7 cellular contexts compared by ENCODE assay signal in genomic region chr6:43517503-43518357, GRCh38. TPM values are rescaled to one million over a fixed set of nuclear protein-coding genes. Genes with fewer than 3 reads are reported as not detected.
DNase-seq lines count a peak whose midpoint lies in the region; ATAC-seq and TF ChIP-seq lines count a peak whose summit lies in the region.

No MANE protein-coding gene starts in this region.

- no peaks in the 10 kb centered on the region for H3K9me3 ChIP-seq in HAP-1
- no peaks in the 10 kb centered on the region for H3K9me3 ChIP-seq in OCI-LY7 (ENCODE audit: low read length)
- no peaks in the 10 kb centered on the region for H3K9me3 ChIP-seq in esophagus muscularis mucosa
- no peaks in the 10 kb centered on the region for H3K9me3 ChIP-seq in skeletal muscle satellite cell (replicated peaks; ENCODE audit: low read length)

- TF ChIP-seq CTCF in OCI-LY7 (conservative IDR thresholded peaks at IDR 0.05; ENCODE audit: low read length) (no peak), esophagus muscularis mucosa (IDR thresholded peaks at IDR 0.05) (no peak)

- WGBS in esophagus muscularis mucosa: 4% methylated on average over 10 of the region's 10 CpGs

- intact Hi-C loops in OCI-LY7 (cut with micrococcal nuclease; ENCODE audit: unreplicated experiment): loop anchor here (10.0 kb wide), 1 partner anchor 557 kb away; no protein-coding TSS in a partner anchor
- intact Hi-C loops in esophagus muscularis mucosa (cut with DNase I): loop anchor here (10.0 kb wide), 1 partner anchor 343 kb away; the partner anchor contains the start of gene SRF

- BruUV-seq in OCI-LY7 (replicated peaks; lab: Mats Ljungman, UMichigan): no TSS peak

- POLR2A ChIA-PET in OCI-LY7 (lab: Charles Lee): interaction anchor here (0.5 to 2.0 kb wide), 9 partner anchors 11 to 602 kb away, joined by 3 to 6 read pairs (median 3); partner anchors contain the start of genes ABCC10 and GTPBP2

- H3K4me2 ChIP-seq in OCI-LY7 (ENCODE audit: low read length) (peak overlapping the region; percentile 96), skeletal muscle satellite cell (ENCODE audit: low read length) (peak overlapping the region; percentile 86)

- CTCF ChIA-PET in OCI-LY7 (lab: Charles Lee; ENCODE audit: unreplicated experiment): interaction anchor here (1.0 kb wide), 1 partner anchor 11 kb away, joined by 3 read pairs; no protein-coding TSS in a partner anchor

- peak overlapping the region; percentile 96 for H3K9ac ChIP-seq in skeletal muscle satellite cell (ENCODE audit: low read depth, low read length)

- H3K27me3 ChIP-seq in HAP-1 (ENCODE audit: low read depth): no peaks in the 10 kb centered on the region
- H3K27me3 ChIP-seq in esophagus muscularis mucosa: no peaks in the 10 kb centered on the region
- no peaks in the 10 kb centered on the region for H3K27me3 ChIP-seq in skeletal muscle satellite cell (ENCODE audit: control insufficient read depth, insufficient read depth, low read length)

- ATAC-seq in GM18502 (IDR thresholded peaks at IDR 0.05; ENCODE audit: poor library complexity, unreplicated experiment): no peak
- no peak for ATAC-seq in HG03469 (IDR thresholded peaks at IDR 0.05; ENCODE audit: unreplicated experiment)

- H3K4me1 ChIP-seq in HAP-1: peaks cover 6% of the 10 kb centered on the region
- H3K4me1 ChIP-seq in OCI-LY7 (ENCODE audit: insufficient read depth, low read length, poor library complexity, severe bottlenecking): peaks cover 20% of the 10 kb centered on the region
- peaks cover 41 to 50% (median 47%) of the 10 kb centered on the region in 4 donors for H3K4me1 ChIP-seq in esophagus muscularis mucosa
- H3K4me1 ChIP-seq in skeletal muscle satellite cell (ENCODE audit: control insufficient read depth, insufficient read depth, low read length): peaks cover 19% of the 10 kb centered on the region

- in situ Hi-C loops in HAP-1 (cut with MboI; ENCODE audit: low sequenced_read_pairs): no loop called here

- H4K20me1 ChIP-seq in OCI-LY7 (ENCODE audit: insufficient read depth, low read length): peaks cover 9% of the 10 kb centered on the region; the same call in 1 of the 2 replicates

- H3K27ac ChIP-seq in OCI-LY7 (ENCODE audit: low read depth, low read length, poor library complexity, severe bottlenecking) (peak overlapping the region; percentile 52), esophagus muscularis mucosa (replicated peaks in 1 of 4) (peak overlapping the region; percentile 85 to 89 (median 88))

- peaks cover 42% of the 10 kb centered on the region for H3K79me2 ChIP-seq in OCI-LY7 (ENCODE audit: insufficient read depth, low read depth, low read length)

- no peak for TF ChIP-seq POLR2A in esophagus muscularis mucosa (IDR thresholded peaks at IDR 0.05; ENCODE audit: low read depth)

- no peak for DNase-seq in HAP-1 (ENCODE audit: low spot score in 2 of 2)
- peak; percentile 48 for DNase-seq in OCI-LY7 (ENCODE audit: low spot score)
- DNase-seq in esophagus muscularis mucosa (ENCODE audit: extremely low spot score): no peak
- DNase-seq in NCI-H187 treated with DMSO at 0.1 percent for 48 hours (lab: John Stamatoyannopoulos, UW): no peak

- H2AFZ ChIP-seq in OCI-LY7 (ENCODE audit: low read length): peak overlapping the region; percentile 78; the same call in 1 of the 2 replicates

- TF ChIP-seq EP300 in esophagus muscularis mucosa (IDR thresholded peaks at IDR 0.05): no peak

- no peaks in the 10 kb centered on the region for H3K9me2 ChIP-seq in OCI-LY7 (ENCODE audit: insufficient read depth, low read length)

- H3K36me3 ChIP-seq in HAP-1 (replicated peaks) (peaks cover 70% of the 10 kb centered on the region), OCI-LY7 (ENCODE audit: insufficient read depth, low read length) (peaks cover 67% of the 10 kb centered on the region), esophagus muscularis mucosa (peaks cover 53 to 69% (median 64%) of the 10 kb centered on the region in 4 donors), skeletal muscle satellite cell (ENCODE audit: insufficient read depth, low read length) (peaks cover 62% of the 10 kb centered on the region)

- H3K4me3 ChIP-seq in HAP-1: peak overlapping the region; percentile 98
- H3K4me3 ChIP-seq in OCI-LY7 (ENCODE audit: low read depth, low read length, poor library complexity, severe bottlenecking): peak overlapping the region; percentile 95
- peak overlapping the region; percentile 77 to 92 (median 86) for H3K4me3 ChIP-seq in esophagus muscularis mucosa
- peak overlapping the region; percentile 86 for H3K4me3 ChIP-seq in skeletal muscle satellite cell (ENCODE audit: low read length)

RNA-seq across cellular contexts. Expression of gene POLR1C, which starts 0.8 kb away (rescaled TPM):
- 40.7 and 46.0 TPM in 2 replicates for total RNA-seq in OCI-LY7 (2014; rRNA removed; shearing (Covaris generic))
- total RNA-seq in OCI-LY7 (2022) (36.9 and 41.2 TPM in 2 replicates), esophagus muscularis mucosa (10 to 100 TPM in 3 of 4 donors, 1 to 10 TPM in 1; 9.1 to 30.3 (median 17.6) TPM)
- total RNA-seq in skeletal muscle satellite cell (2012; rRNA removed): 42.8 and 45.1 TPM in 2 replicates

RNA-seq across cellular contexts. Expression of gene YIPF3, which starts 1.0 kb away (rescaled TPM):
- total RNA-seq in OCI-LY7 (2014; rRNA removed; shearing (Covaris generic)): 31.8 and 38.2 TPM in 2 replicates
- 41.9 and 45.5 TPM in 2 replicates for total RNA-seq in OCI-LY7 (2022)
- total RNA-seq in esophagus muscularis mucosa: 10 to 100 TPM; 73.6 to 96.9 (median 84.9) TPM
- 55.5 and 67.2 TPM in 2 replicates for total RNA-seq in skeletal muscle satellite cell (2012; rRNA removed)

RNA-seq across cellular contexts. Expression of gene LRRC73, which starts 7.6 kb away (rescaled TPM):
- 0.19 TPM in 1 of 2 replicates, not detected in the other for total RNA-seq in OCI-LY7 (2014; rRNA removed; shearing (Covaris generic))
- total RNA-seq in OCI-LY7 (2022) (0.25 and 0.52 TPM in 2 replicates), esophagus muscularis mucosa (1 to 10 TPM in 1 of 4 donors, under 1 TPM in 2, not detected in 1; 0.50 to 1.4 (median 0.75) TPM)
- total RNA-seq in skeletal muscle satellite cell (2012; rRNA removed): under 0.01 and 1.1 TPM in 2 replicates

RNA-seq across cellular contexts. Expression of gene TJAP1, which starts 40.4 kb away (rescaled TPM):
- 16.7 and 22.0 TPM in 2 replicates for total RNA-seq in OCI-LY7 (2014; rRNA removed; shearing (Covaris generic))
- total RNA-seq in OCI-LY7 (2022) (32.3 and 34.4 TPM in 2 replicates), esophagus muscularis mucosa (10 to 100 TPM; 19.9 to 34.4 (median 26.4) TPM)
- 10.7 and 13.9 TPM in 2 replicates for total RNA-seq in skeletal muscle satellite cell (2012; rRNA removed)

RNA-seq across cellular contexts. Expression of gene XPO5, which starts 58.1 kb away (rescaled TPM):
- total RNA-seq in OCI-LY7 (2014; rRNA removed; shearing (Covaris generic)): 54.6 and 58.5 TPM in 2 replicates
- total RNA-seq in OCI-LY7 (2022): 72.6 and 74.9 TPM in 2 replicates
- 10 to 100 TPM; 12.5 to 17.1 (median 15.7) TPM for total RNA-seq in esophagus muscularis mucosa
- 31.7 and 124 TPM in 2 replicates for total RNA-seq in skeletal muscle satellite cell (2012; rRNA removed)
